In genomic region chr3:12992629-12993021, GRCh38 we compare ENCODE assay signal across 10 cellular contexts.
A peak's percentile ranks its signal among the peaks of the same experiment; 100 is the strongest.
DNase-seq lines count a peak whose midpoint lies in the region; ATAC-seq and TF ChIP-seq lines count a peak whose summit lies in the region.
"Had no signal": no experiment of that assay in that cellular context is flagged by ENCODE, and none has a peak within 500 bp of the region (broad histone marks: within the 10 kb centered on the region; RNA-seq: fewer than 3 reads in every experiment).

No MANE protein-coding gene starts in this region.

- peak; percentile 72 for DNase-seq in HuH-7.5 (ENCODE audit: low spot score)
- DNase-seq in activated CD8-positive, alpha-beta T cell treated with anti-CD3 and anti-CD28 coated beads, Interleukin-2, amount 10 ng/mL, durations not matched to agents 7 days and 5 days = no peak
- peak; percentile 69 for DNase-seq in hepatocyte (ENCODE audit: low spot score)
- DNase-seq in sigmoid colon = no peak
- DNase-seq in NCI-H2107 (lab: John Stamatoyannopoulos, UW) = no peak
- no peak for DNase-seq in GM20000 (ENCODE audit: low spot score)
- DNase-seq: activated CD4-positive, alpha-beta T cell treated with anti-CD3 and anti-CD28 coated beads for 48 hours; NCI-H187 treated with DMSO at 0.1 percent for 48 hours; nucleus accumbens had no signal

- intact Hi-C loops in sigmoid colon (cut with DNase I) = loop anchor here (10.0 kb wide), 2 partner anchors 328 to 482 kb away; partner anchors contain the start of gene RAF1

- H3K9me3 ChIP-seq in hepatocyte (ENCODE audit: low read depth) (no peaks in the 10 kb centered on the region), sigmoid colon (no peaks in the 10 kb centered on the region)

- CTCF ChIA-PET in activated CD8-positive, alpha-beta T cell treated with anti-CD3 and anti-CD28 coated beads, Interleukin-2, amount 10 ng/mL, durations not matched to agents 7 days and 5 days (lab: Charles Lee) = interaction anchor here (4.6 to 5.2 kb wide), 2 partner anchors 10 to 22 kb away, joined by 41 to 52 read pairs; no protein-coding TSS in a partner anchor

- peak overlapping the region; percentile 99 for H3K4me2 ChIP-seq in hepatocyte

- no peak overlapping the region for H3K27ac Mint-ChIP-seq in activated CD8-positive, alpha-beta T cell treated with anti-CD3 and anti-CD28 coated beads, Interleukin-2, amount 10 ng/mL, durations not matched to agents 7 days and 5 days

- TF ChIP-seq CTCF in hepatocyte (IDR thresholded peaks at IDR 0.05; ENCODE audit: poor library complexity) (no peak), sigmoid colon (IDR thresholded peaks at IDR 0.05) (no peak), GM20000 (IDR thresholded peaks at IDR 0.05; ENCODE audit: extremely low read depth, missing control alignments) (no peak)

- no peak for TF ChIP-seq POLR2A in sigmoid colon (IDR thresholded peaks at IDR 0.05)

- H3K36me3 ChIP-seq in hepatocyte (replicated peaks; ENCODE audit: insufficient read depth, low read depth) (no peaks in the 10 kb centered on the region), sigmoid colon (no peaks in the 10 kb centered on the region)

- H3K4me1 ChIP-seq in hepatocyte (ENCODE audit: insufficient read depth) = peaks cover 8% of the 10 kb centered on the region
- H3K4me1 ChIP-seq in sigmoid colon = peaks cover 0 to 26% (median 15%) of the 10 kb centered on the region in 4 donors

- H3K4me3 ChIP-seq in hepatocyte = no peak overlapping the region
- no peak overlapping the region for H3K4me3 ChIP-seq in sigmoid colon

- H3K36me3 Mint-ChIP-seq in activated CD8-positive, alpha-beta T cell treated with anti-CD3 and anti-CD28 coated beads, Interleukin-2, amount 10 ng/mL, durations not matched to agents 7 days and 5 days (ENCODE audit: low read depth) = peaks cover 18% of the 10 kb centered on the region

- H3K27me3 ChIP-seq in hepatocyte (no peaks in the 10 kb centered on the region), sigmoid colon (no peaks in the 10 kb centered on the region)

- peak overlapping the region; percentile 80 for H3K27ac ChIP-seq in hepatocyte
- H3K27ac ChIP-seq in sigmoid colon = peak overlapping the region in 3 of 4 donors; percentile 91 to 93 (median 92)

- 65% methylated on average over 2 of the region's 4 CpGs for WGBS in hepatocyte (ENCODE audit: low lambda C conversion rate, missing lambda C conversion rate)
- WGBS in sigmoid colon, 2 donors = 62 to 86% methylated on average over 4 of the region's 4 CpGs

- H3K9me2 ChIP-seq in hepatocyte (replicated peaks; ENCODE audit: insufficient read depth) = no peaks in the 10 kb centered on the region

- H3K27me3 Mint-ChIP-seq in activated CD8-positive, alpha-beta T cell treated with anti-CD3 and anti-CD28 coated beads, Interleukin-2, amount 10 ng/mL, durations not matched to agents 7 days and 5 days (ENCODE audit: low read depth) = no peaks in the 10 kb centered on the region

- peak overlapping the region; percentile 20 for H3K4me3 Mint-ChIP-seq in activated CD8-positive, alpha-beta T cell treated with anti-CD3 and anti-CD28 coated beads, Interleukin-2, amount 10 ng/mL, durations not matched to agents 7 days and 5 days

- no peaks in the 10 kb centered on the region for H4K20me1 ChIP-seq in hepatocyte (ENCODE audit: insufficient read depth, poor library complexity, severe bottlenecking)

- no peak overlapping the region for H2AFZ ChIP-seq in hepatocyte

- H3K79me2 ChIP-seq in hepatocyte = peaks cover 4% of the 10 kb centered on the region

- no peak for ATAC-seq in activated CD8-positive, alpha-beta T cell treated with anti-CD3 and anti-CD28 coated beads, Interleukin-2, amount 10 ng/mL, durations not matched to agents 7 days and 5 days
- ATAC-seq in GM19395 (IDR thresholded peaks at IDR 0.05; ENCODE audit: unreplicated experiment) = no peak

- peaks cover 24% of the 10 kb centered on the region for H3K4me1 Mint-ChIP-seq in activated CD8-positive, alpha-beta T cell treated with anti-CD3 and anti-CD28 coated beads, Interleukin-2, amount 10 ng/mL, durations not matched to agents 7 days and 5 days (ENCODE audit: low read depth)

- POLR2A ChIA-PET in activated CD8-positive, alpha-beta T cell treated with anti-CD3 and anti-CD28 coated beads, Interleukin-2, amount 10 ng/mL, durations not matched to agents 7 days and 5 days (lab: Charles Lee) = no interaction called here

- TF ChIP-seq EP300 in sigmoid colon (IDR thresholded peaks at IDR 0.05) = no peak

- no peaks in the 10 kb centered on the region for H3K9me3 Mint-ChIP-seq in activated CD8-positive, alpha-beta T cell treated with anti-CD3 and anti-CD28 coated beads, Interleukin-2, amount 10 ng/mL, durations not matched to agents 7 days and 5 days (ENCODE audit: insufficient read depth)

Comparison
In these comparisons a context has a peak if more than half of its experiments do, and no peak if none do; other contexts are left out.
1. DNase-seq: peak in HuH-7.5 (single experiment) and hepatocyte (single experiment); none in activated CD8-positive, alpha-beta T cell treated with anti-CD3 and anti-CD28 coated beads, Interleukin-2, amount 10 ng/mL, durations not matched to agents 7 days and 5 days (single experiment), sigmoid colon (single experiment), NCI-H2107 (single experiment) and GM20000 (single experiment).